Comparison of ENCODE assay signal across 15 cellular contexts in the genomic region with DNA sequence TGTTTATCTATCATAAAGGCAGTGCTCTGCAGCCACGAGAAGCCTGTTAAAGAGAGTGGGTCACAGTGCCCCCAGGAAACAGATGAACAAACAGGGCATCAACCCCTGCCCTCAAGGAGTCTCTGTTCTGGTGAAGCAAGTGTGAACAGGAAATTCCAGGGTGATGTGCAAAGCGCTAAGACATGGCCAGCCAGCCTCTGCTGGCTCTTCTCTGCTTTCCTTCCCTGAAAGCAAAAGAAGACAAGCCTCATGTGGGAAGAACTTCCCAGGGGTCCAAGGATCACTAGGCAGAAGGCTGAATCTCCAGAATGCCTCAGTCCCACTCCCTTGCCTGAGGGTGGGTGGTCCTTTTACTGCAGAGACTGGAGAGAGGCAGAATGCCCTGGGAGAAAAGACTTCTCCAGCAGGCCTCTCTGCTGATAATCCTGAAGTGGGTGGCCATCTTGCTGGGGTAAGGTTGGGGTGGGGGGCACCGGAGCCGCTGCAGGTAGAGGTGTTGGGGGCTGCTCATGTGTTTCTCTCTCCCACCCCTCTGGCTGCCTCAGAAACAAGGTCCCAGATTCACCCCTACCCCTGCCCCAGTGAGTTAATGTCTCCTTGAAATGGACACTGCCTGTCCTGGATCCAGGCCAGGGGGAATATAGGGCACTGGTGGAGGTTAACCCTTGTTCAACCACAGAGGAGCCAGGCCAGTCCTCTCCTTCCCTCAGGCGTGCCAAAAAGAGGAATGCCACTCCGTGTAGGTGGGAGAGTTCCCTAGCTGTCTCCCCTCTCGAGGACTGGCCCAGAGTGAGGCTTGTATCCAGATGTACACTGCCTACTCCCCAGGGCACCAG. TPM values are rescaled to one million over a fixed set of nuclear protein-coding genes. Genes with fewer than 3 reads are reported as not detected.
DNase-seq lines count a peak whose midpoint lies in the region; ATAC-seq, FAIRE-seq and TF ChIP-seq lines count a peak whose summit lies in the region.
"Had no signal": no experiment of that assay in that cellular context is flagged by ENCODE, and none has a peak within 500 bp of the region (broad histone marks: within the 10 kb centered on the region; RNA-seq: fewer than 3 reads in every experiment).

No MANE protein-coding gene starts in this region.

- H3K36me3 ChIP-seq in HepG2 (replicated peaks in 1 of 2; ENCODE audit: control insufficient read depth in 1 of 2, insufficient read depth in 2 of 2, low read length in 2 of 2) (no peaks in the 10 kb centered on the region), right lobe of liver (no peaks in the 10 kb centered on the region), MM.1S (replicated peaks; ENCODE audit: insufficient read depth, low read length) (no peaks in the 10 kb centered on the region)
- H3K36me3 ChIP-seq: brain microvascular endothelial cell, WERI-Rb-1 had no signal

- TF ChIP-seq POLR2A in HepG2 (IDR thresholded peaks at IDR 0.05; ENCODE audit: insufficient read depth in 1 of 2, low read depth in 2 of 2, low read length in 2 of 2) (no peak), right lobe of liver (IDR thresholded peaks at IDR 0.05) (no peak)

- H3K4me3 ChIP-seq in HepG2 (replicated peaks in 1 of 3; ENCODE audit: insufficient read depth in 1 of 3, low read depth in 2 of 3, low read length in 3 of 3) (no peak overlapping the region), right lobe of liver (no peak overlapping the region), MM.1S (ENCODE audit: low read length) (no peak overlapping the region)
- H3K4me3 ChIP-seq: hepatocyte had no signal

- no peak for FAIRE-seq in HepG2 (lab: Jason Lieb, UNC)

- no peaks in the 10 kb centered on the region for H3K9me3 Mint-ChIP-seq in activated CD4-positive, alpha-beta memory T cell treated with anti-CD3 and anti-CD28 coated beads for 36 hours

- BruUV-seq in HepG2 (replicated peaks; lab: Mats Ljungman, UMichigan) = no TSS peak

- TF ChIP-seq EP300 in HepG2 (IDR thresholded peaks at IDR 0.05; ENCODE audit: low read depth in 2 of 2, low read length in 2 of 2) = no peak
- no peak for TF ChIP-seq EP300 in HepG2 (CRISPR knock-in tag; IDR thresholded peaks at IDR 0.05; ENCODE audit: borderline replicate concordance)

- 40% methylated on average over 1 of the region's 7 CpGs for WGBS in HepG2 (ENCODE audit: low lambda C conversion rate)
- 86% methylated on average over 2 of the region's 7 CpGs for WGBS in right lobe of liver (ENCODE audit: insufficient coverage, low coverage, low lambda C conversion rate, missing lambda C conversion rate)

- H3K9me3 ChIP-seq in HepG2 (ENCODE audit: low read length) (no peaks in the 10 kb centered on the region), right lobe of liver (no peaks in the 10 kb centered on the region), MM.1S (replicated peaks; ENCODE audit: insufficient read depth, low read length) (no peaks in the 10 kb centered on the region)
- H3K9me3 ChIP-seq: psoas muscle had no signal

- no peak overlapping the region for H3K27ac ChIP-seq in HepG2 (ENCODE audit: extremely low read length, insufficient read depth, low read length)
- H3K27ac ChIP-seq in right lobe of liver = no peak overlapping the region
- no peak overlapping the region for H3K27ac ChIP-seq in MM.1S (ENCODE audit: low read length)
- H3K27ac ChIP-seq: brain microvascular endothelial cell, hepatocyte, psoas muscle, WERI-Rb-1 had no signal

- no peaks in the 10 kb centered on the region for H4K20me1 ChIP-seq in HepG2 (ENCODE audit: insufficient read depth, low read length)
- no peaks in the 10 kb centered on the region for H4K20me1 ChIP-seq in MM.1S (ENCODE audit: insufficient read depth, low read length)

- no peak overlapping the region for H2AFZ ChIP-seq in HepG2 (ENCODE audit: low read length)
- H2AFZ ChIP-seq in MM.1S (ENCODE audit: low read length) = no peak overlapping the region
- H2AFZ ChIP-seq: hepatocyte had no signal

- H3F3A ChIP-seq in MM.1S (ENCODE audit: insufficient read depth, low read length) = peaks cover 6% of the 10 kb centered on the region; the same call in 1 of the 2 replicates

- CTCF ChIA-PET in HepG2 (lab: Yijun Ruan, JAX; ENCODE audit: low intra/inter-chr PET ratio, low total read pairs) = no interaction called here
- CTCF ChIA-PET in activated CD4-positive, alpha-beta memory T cell treated with anti-CD3 and anti-CD28 coated beads for 36 hours (lab: Charles Lee) = interaction anchor here (1.0 to 5.0 kb wide), 4 partner anchors 14 to 221 kb away, joined by 3 to 159 read pairs (median 4); no protein-coding TSS in a partner anchor

- TF ChIP-seq RAD21 in HepG2 (CRISPR knock-in tag; IDR thresholded peaks at IDR 0.05) = no peak

- H3K27me3 ChIP-seq in HepG2 (ENCODE audit: control insufficient read depth in 1 of 2, insufficient read depth in 2 of 2, low read length in 2 of 2) (peaks cover 3 to 33% of the 10 kb centered on the region in 2 experiments; a peak in 3 of 5 replicates), right lobe of liver (no peaks in the 10 kb centered on the region), MM.1S (replicated peaks; ENCODE audit: insufficient read depth, low read length) (no peaks in the 10 kb centered on the region)
- H3K27me3 ChIP-seq: brain microvascular endothelial cell, hepatocyte had no signal

- H3K9ac ChIP-seq in HepG2 (ENCODE audit: insufficient read depth, low read depth, low read length) (no peak overlapping the region), MM.1S (ENCODE audit: low read length) (no peak overlapping the region)

- H3K4me1 ChIP-seq in HepG2 (ENCODE audit: insufficient read depth, low read length) = peaks cover 64% of the 10 kb centered on the region
- peaks cover 0 to 21% (median 10%) of the 10 kb centered on the region in 4 donors for H3K4me1 ChIP-seq in right lobe of liver
- peaks cover 27% of the 10 kb centered on the region for H3K4me1 ChIP-seq in MM.1S (ENCODE audit: low read length)

- peak overlapping the region; percentile 35 for H3K4me3 Mint-ChIP-seq in activated CD4-positive, alpha-beta memory T cell treated with anti-CD3 and anti-CD28 coated beads for 36 hours

- POLR2A ChIA-PET in HepG2 (lab: Yijun Ruan, JAX) = interaction anchor here (1.1 kb wide), 1 partner anchor 22 kb away, joined by 3 read pairs; no protein-coding TSS in a partner anchor
- POLR2A ChIA-PET in activated CD4-positive, alpha-beta memory T cell treated with anti-CD3 and anti-CD28 coated beads for 36 hours (lab: Charles Lee) = no interaction called here

- H3K79me2 ChIP-seq in HepG2 (ENCODE audit: insufficient read depth, low read length) = no peaks in the 10 kb centered on the region
- no peaks in the 10 kb centered on the region for H3K79me2 ChIP-seq in MM.1S (ENCODE audit: low read length)

- H3K27me3 Mint-ChIP-seq in activated CD4-positive, alpha-beta memory T cell treated with anti-CD3 and anti-CD28 coated beads for 36 hours = no peaks in the 10 kb centered on the region

- no peak overlapping the region for H3K27ac Mint-ChIP-seq in activated CD4-positive, alpha-beta memory T cell treated with anti-CD3 and anti-CD28 coated beads for 36 hours

- peaks cover 1% of the 10 kb centered on the region for H3K36me3 Mint-ChIP-seq in activated CD4-positive, alpha-beta memory T cell treated with anti-CD3 and anti-CD28 coated beads for 36 hours

- DNase-seq in HepG2 (ENCODE audit: low spot score) (no peak), right lobe of liver (no peak), islet precursor cell (peak; percentile 79), MM.1S (no peak), HPDE6-E6E7 (ENCODE audit: extremely low spot score) (no peak), mucosa of gallbladder (ENCODE audit: low spot score) (no peak), DMS 273 treated with DMSO at 0.1 percent for 48 hours (lab: John Stamatoyannopoulos, UW) (no peak)
- DNase-seq in activated CD4-positive, alpha-beta memory T cell treated with anti-CD3 and anti-CD28 coated beads for 36 hours = no peak
- DNase-seq: brain microvascular endothelial cell; NCI-H1436; psoas muscle; SHP77; stimulated activated CD4-positive, alpha-beta T cell treated with anti-CD3 and anti-CD28 coated beads, Interleukin-1b, Interleukin-23, amount 100 ng/mL, for 48 hours; WERI-Rb-1 had no signal

- H3K4me1 Mint-ChIP-seq in activated CD4-positive, alpha-beta memory T cell treated with anti-CD3 and anti-CD28 coated beads for 36 hours (ENCODE audit: low read depth) = peaks cover 36% of the 10 kb centered on the region

- intact Hi-C loops in HepG2 (cut with micrococcal nuclease; ENCODE audit: unreplicated experiment) = loop anchor here (10.0 kb wide), 1 partner anchor 221 kb away; no protein-coding TSS in a partner anchor
- intact Hi-C loops in right lobe of liver (cut with DNase I) = no loop called here
- intact Hi-C loops in activated CD4-positive, alpha-beta memory T cell treated with anti-CD3 and anti-CD28 coated beads for 36 hours (cut with micrococcal nuclease) = no loop called here

- H3K9me2 ChIP-seq in MM.1S (replicated peaks; ENCODE audit: insufficient read depth, low read length) = no peaks in the 10 kb centered on the region

- in situ Hi-C loops in HepG2 (cut with HindIII; ENCODE audit: extremely low pct_ligation_motif_present, low pct_unique_long_range_greater_than_20kb) = no loop called here

- 0 out of 2 replicates have a peak overlapping the region, but pooled peaks have one; percentile 86 for H3K4me2 ChIP-seq in HepG2 (ENCODE audit: low read depth, low read length)
- no peak overlapping the region for H3K4me2 ChIP-seq in MM.1S (ENCODE audit: low read depth, low read length)

- TF ChIP-seq CTCF in HepG2 (CRISPR knock-in tag; IDR thresholded peaks at IDR 0.05) = no peak
- TF ChIP-seq CTCF in right lobe of liver (IDR thresholded peaks at IDR 0.05) = no peak
- TF ChIP-seq CTCF in MM.1S (IDR thresholded peaks at IDR 0.05; ENCODE audit: low read length) = no peak

- ATAC-seq in HepG2 (no peak), right lobe of liver (no peak)
- ATAC-seq: psoas muscle had no signal

RNA-seq across cellular contexts. Expression of a gene that starts 2.4 kb away (rescaled TPM):
- total RNA-seq in HepG2 (2016; rRNA removed; fragmentation: Illumina TruSeq; extraction: Trizol) (1.6 and 1.7 TPM in 2 replicates), right lobe of liver (1 to 10 TPM in 1 of 6 experiments, under 1 TPM in 5; 0.37 to 1.6 (median 0.88) TPM), mucosa of gallbladder (13.4 TPM)
- 0.71 and 0.79 TPM in 2 replicates for total RNA-seq in HepG2 (2016; cell fraction: cytosol; rRNA removed; fragmentation: Illumina TruSeq; extraction: Trizol; ENCODE audit: low read depth)
- 0.76 and 1.6 TPM in 2 replicates for total RNA-seq in HepG2 (2016; cell fraction: insoluble cytoplasmic fraction; rRNA removed; fragmentation: Illumina TruSeq; extraction: Trizol)
- total RNA-seq in HepG2 (2016; cell fraction: membrane; rRNA removed; fragmentation: Illumina TruSeq; extraction: Trizol) = 1.5 and 1.9 TPM in 2 replicates
- 2.0 and 2.4 TPM in 2 replicates for total RNA-seq in HepG2 (2016; cell fraction: nucleus; rRNA removed; fragmentation: Illumina TruSeq; extraction: Trizol)
- polyA plus RNA-seq in HepG2 (2011; rRNA removed) = 1.8 and 2.2 TPM in 2 replicates
- polyA plus RNA-seq in HepG2 (2011; cell fraction: cytosol; rRNA removed) = 0.83 and 1.4 TPM in 2 replicates
- polyA plus RNA-seq in HepG2 (2011; cell fraction: nucleus; rRNA removed) = 9.9 and 14.7 TPM in 2 replicates
- 1.2 and 2.1 TPM in 2 replicates for polyA plus RNA-seq in HepG2 (2012)
- polyA plus RNA-seq in HepG2 (2016; cell fraction: cytosol; fragmentation: Illumina TruSeq; extraction: Trizol; ENCODE audit: low read depth) = 0.67 and 0.84 TPM in 2 replicates
- 1.7 and 2.2 TPM in 2 replicates for polyA plus RNA-seq in HepG2 (2016; cell fraction: insoluble cytoplasmic fraction; fragmentation: Illumina TruSeq; extraction: Trizol; ENCODE audit: low read depth)
- 1.7 and 1.9 TPM in 2 replicates for polyA plus RNA-seq in HepG2 (2016; cell fraction: membrane; fragmentation: Illumina TruSeq; extraction: Trizol; ENCODE audit: low read depth)
- 6.1 and 8.4 TPM in 2 replicates for polyA plus RNA-seq in HepG2 (2016; cell fraction: nucleus; fragmentation: Illumina TruSeq; extraction: Trizol; ENCODE audit: insufficient read depth, low read depth)
- polyA minus RNA-seq in HepG2 (2011; rRNA and poly(A)+ RNA removed; ENCODE audit: low replicate concordance) = 3.0 and 21.2 TPM in 2 replicates
- polyA minus RNA-seq in HepG2 (2011; cell fraction: cytosol; rRNA and poly(A)+ RNA removed) = 1.5 and 1.8 TPM in 2 replicates
- polyA minus RNA-seq in HepG2 (2011; cell fraction: nucleus; rRNA and poly(A)+ RNA removed) = 0.75 and 1.8 TPM in 2 replicates
- 10 to 100 TPM; 14.1 to 15.1 TPM for total RNA-seq in activated CD4-positive, alpha-beta memory T cell treated with anti-CD3 and anti-CD28 coated beads for 36 hours

RNA-seq across cellular contexts. Expression of a gene that starts 5.9 kb away (rescaled TPM):
- total RNA-seq in HepG2 (2016; rRNA removed; fragmentation: Illumina TruSeq; extraction: Trizol) = 12.9 and 14.2 TPM in 2 replicates
- 6.7 and 9.1 TPM in 2 replicates for total RNA-seq in HepG2 (2016; cell fraction: cytosol; rRNA removed; fragmentation: Illumina TruSeq; extraction: Trizol; ENCODE audit: low read depth)
- total RNA-seq in HepG2 (2016; cell fraction: insoluble cytoplasmic fraction; rRNA removed; fragmentation: Illumina TruSeq; extraction: Trizol) = 11.3 and 13.5 TPM in 2 replicates
- total RNA-seq in HepG2 (2016; cell fraction: membrane; rRNA removed; fragmentation: Illumina TruSeq; extraction: Trizol) = 23.5 and 27.1 TPM in 2 replicates
- 11.7 and 17.3 TPM in 2 replicates for total RNA-seq in HepG2 (2016; cell fraction: nucleus; rRNA removed; fragmentation: Illumina TruSeq; extraction: Trizol)
- 30.8 and 31.5 TPM in 2 replicates for polyA plus RNA-seq in HepG2 (2011; rRNA removed)
- polyA plus RNA-seq in HepG2 (2011; cell fraction: cytosol; rRNA removed) = 17.1 and 24.2 TPM in 2 replicates
- 56.8 and 69.2 TPM in 2 replicates for polyA plus RNA-seq in HepG2 (2011; cell fraction: nucleus; rRNA removed)
- polyA plus RNA-seq in HepG2 (2012) = 15.9 and 22.4 TPM in 2 replicates
- polyA plus RNA-seq in HepG2 (2016; cell fraction: cytosol; fragmentation: Illumina TruSeq; extraction: Trizol; ENCODE audit: low read depth) = 12.0 and 13.0 TPM in 2 replicates
- polyA plus RNA-seq in HepG2 (2016; cell fraction: insoluble cytoplasmic fraction; fragmentation: Illumina TruSeq; extraction: Trizol; ENCODE audit: low read depth) = 17.0 and 22.9 TPM in 2 replicates
- 26.3 and 34.9 TPM in 2 replicates for polyA plus RNA-seq in HepG2 (2016; cell fraction: membrane; fragmentation: Illumina TruSeq; extraction: Trizol; ENCODE audit: low read depth)
- polyA plus RNA-seq in HepG2 (2016; cell fraction: nucleus; fragmentation: Illumina TruSeq; extraction: Trizol; ENCODE audit: insufficient read depth, low read depth) = 31.9 and 33.9 TPM in 2 replicates
- polyA minus RNA-seq in HepG2 (2011; rRNA and poly(A)+ RNA removed; ENCODE audit: low replicate concordance) = 51.4 and 110 TPM in 2 replicates
- polyA minus RNA-seq in HepG2 (2011; cell fraction: cytosol; rRNA and poly(A)+ RNA removed) = 17.5 and 20.2 TPM in 2 replicates
- 22.8 and 25.5 TPM in 2 replicates for polyA minus RNA-seq in HepG2 (2011; cell fraction: nucleus; rRNA and poly(A)+ RNA removed)
- total RNA-seq in right lobe of liver = 10 to 100 TPM in 2 of 6 experiments, 1 to 10 TPM in 4; 7.1 to 15.9 (median 8.7) TPM
- 10 to 100 TPM; 51.3 to 54.4 TPM for total RNA-seq in activated CD4-positive, alpha-beta memory T cell treated with anti-CD3 and anti-CD28 coated beads for 36 hours
- 56.1 TPM for total RNA-seq in mucosa of gallbladder

RNA-seq across cellular contexts. Expression of a gene that starts 26.8 kb away (rescaled TPM):
- total RNA-seq in HepG2 (2016; rRNA removed; fragmentation: Illumina TruSeq; extraction: Trizol) (9.9 and 25.7 TPM in 2 replicates), right lobe of liver (10 to 100 TPM; 16.8 to 52.4 (median 38.4) TPM), mucosa of gallbladder (109 TPM)
- 17.6 and 23.7 TPM in 2 replicates for total RNA-seq in HepG2 (2016; cell fraction: cytosol; rRNA removed; fragmentation: Illumina TruSeq; extraction: Trizol; ENCODE audit: low read depth)
- total RNA-seq in HepG2 (2016; cell fraction: insoluble cytoplasmic fraction; rRNA removed; fragmentation: Illumina TruSeq; extraction: Trizol) = 9.5 and 27.0 TPM in 2 replicates
- 15.6 and 16.0 TPM in 2 replicates for total RNA-seq in HepG2 (2016; cell fraction: membrane; rRNA removed; fragmentation: Illumina TruSeq; extraction: Trizol)
- 23.1 and 26.1 TPM in 2 replicates for total RNA-seq in HepG2 (2016; cell fraction: nucleus; rRNA removed; fragmentation: Illumina TruSeq; extraction: Trizol)
- polyA plus RNA-seq in HepG2 (2011; rRNA removed) = 16.9 and 29.2 TPM in 2 replicates
- polyA plus RNA-seq in HepG2 (2011; cell fraction: cytosol; rRNA removed) = 15.5 and 31.8 TPM in 2 replicates
- 136 and 174 TPM in 2 replicates for polyA plus RNA-seq in HepG2 (2011; cell fraction: nucleus; rRNA removed)
- polyA plus RNA-seq in HepG2 (2012) = 12.7 and 18.1 TPM in 2 replicates
- polyA plus RNA-seq in HepG2 (2016; cell fraction: cytosol; fragmentation: Illumina TruSeq; extraction: Trizol; ENCODE audit: low read depth) = 9.2 and 10.2 TPM in 2 replicates
- polyA plus RNA-seq in HepG2 (2016; cell fraction: insoluble cytoplasmic fraction; fragmentation: Illumina TruSeq; extraction: Trizol; ENCODE audit: low read depth) = 8.5 and 9.5 TPM in 2 replicates
- polyA plus RNA-seq in HepG2 (2016; cell fraction: membrane; fragmentation: Illumina TruSeq; extraction: Trizol; ENCODE audit: low read depth) = 10.4 and 10.9 TPM in 2 replicates
- 51.8 and 59.8 TPM in 2 replicates for polyA plus RNA-seq in HepG2 (2016; cell fraction: nucleus; fragmentation: Illumina TruSeq; extraction: Trizol; ENCODE audit: insufficient read depth, low read depth)
- 25.1 and 43.5 TPM in 2 replicates for polyA minus RNA-seq in HepG2 (2011; rRNA and poly(A)+ RNA removed; ENCODE audit: low replicate concordance)
- 18.8 and 20.0 TPM in 2 replicates for polyA minus RNA-seq in HepG2 (2011; cell fraction: cytosol; rRNA and poly(A)+ RNA removed)
- 16.1 and 22.5 TPM in 2 replicates for polyA minus RNA-seq in HepG2 (2011; cell fraction: nucleus; rRNA and poly(A)+ RNA removed)
- total RNA-seq in activated CD4-positive, alpha-beta memory T cell treated with anti-CD3 and anti-CD28 coated beads for 36 hours = 10 to 100 TPM; 54.2 to 55.3 TPM

RNA-seq across cellular contexts. Expression of a gene that starts 27.4 kb away (rescaled TPM):
- total RNA-seq in HepG2 (2016; rRNA removed; fragmentation: Illumina TruSeq; extraction: Trizol) (0.42 TPM in 1 of 2 replicates, not detected in the other), right lobe of liver (1 to 10 TPM in 2 of 6 experiments, under 1 TPM in 4; 0.37 to 5.1 (median 0.81) TPM), mucosa of gallbladder (12.9 TPM)
- 0.10 TPM in 1 of 2 replicates, not detected in the other for total RNA-seq in HepG2 (2016; cell fraction: cytosol; rRNA removed; fragmentation: Illumina TruSeq; extraction: Trizol; ENCODE audit: low read depth)
- total RNA-seq in HepG2 (2016; cell fraction: insoluble cytoplasmic fraction; rRNA removed; fragmentation: Illumina TruSeq; extraction: Trizol) = 0.15 and 0.39 TPM in 2 replicates
- total RNA-seq in HepG2 (2016; cell fraction: membrane; rRNA removed; fragmentation: Illumina TruSeq; extraction: Trizol) = 0.14 TPM in 1 of 2 replicates, not detected in the other
- total RNA-seq in HepG2 (2016; cell fraction: nucleus; rRNA removed; fragmentation: Illumina TruSeq; extraction: Trizol) = 0.38 and 0.71 TPM in 2 replicates
- 0.82 and 1.2 TPM in 2 replicates for polyA plus RNA-seq in HepG2 (2011; rRNA removed)
- 0.20 and 0.22 TPM in 2 replicates for polyA plus RNA-seq in HepG2 (2011; cell fraction: cytosol; rRNA removed)
- polyA plus RNA-seq in HepG2 (2011; cell fraction: nucleus; rRNA removed) = 10.2 and 12.8 TPM in 2 replicates
- polyA plus RNA-seq in HepG2 (2012) = 0.16 and 0.25 TPM in 2 replicates
- polyA plus RNA-seq in HepG2 (2016; cell fraction: cytosol; fragmentation: Illumina TruSeq; extraction: Trizol; ENCODE audit: low read depth) = 0.12 TPM in 1 of 2 replicates, not detected in the other
- polyA plus RNA-seq in HepG2 (2016; cell fraction: insoluble cytoplasmic fraction; fragmentation: Illumina TruSeq; extraction: Trizol; ENCODE audit: low read depth) = 0.20 TPM in 1 of 2 replicates, not detected in the other
- not detected in 2 replicates for polyA plus RNA-seq in HepG2 (2016; cell fraction: membrane; fragmentation: Illumina TruSeq; extraction: Trizol; ENCODE audit: low read depth)
- 0.96 and 2.4 TPM in 2 replicates for polyA plus RNA-seq in HepG2 (2016; cell fraction: nucleus; fragmentation: Illumina TruSeq; extraction: Trizol; ENCODE audit: insufficient read depth, low read depth)
- polyA minus RNA-seq in HepG2 (2011; rRNA and poly(A)+ RNA removed; ENCODE audit: low replicate concordance) = 4.6 TPM in 1 of 2 replicates, not detected in the other
- polyA minus RNA-seq in HepG2 (2011; cell fraction: cytosol; rRNA and poly(A)+ RNA removed) = not detected in 2 replicates
- 0.50 and 0.52 TPM in 2 replicates for polyA minus RNA-seq in HepG2 (2011; cell fraction: nucleus; rRNA and poly(A)+ RNA removed)
- 10 to 100 TPM; 21.3 to 22.1 TPM for total RNA-seq in activated CD4-positive, alpha-beta memory T cell treated with anti-CD3 and anti-CD28 coated beads for 36 hours

RNA-seq across cellular contexts. Expression of a gene that starts 28.5 kb away (rescaled TPM):
- total RNA-seq in HepG2 (2016; rRNA removed; fragmentation: Illumina TruSeq; extraction: Trizol) = 4.8 and 7.7 TPM in 2 replicates
- 0.44 and 0.91 TPM in 2 replicates for total RNA-seq in HepG2 (2016; cell fraction: cytosol; rRNA removed; fragmentation: Illumina TruSeq; extraction: Trizol; ENCODE audit: low read depth)
- 5.0 and 7.3 TPM in 2 replicates for total RNA-seq in HepG2 (2016; cell fraction: insoluble cytoplasmic fraction; rRNA removed; fragmentation: Illumina TruSeq; extraction: Trizol)
- 3.2 and 3.6 TPM in 2 replicates for total RNA-seq in HepG2 (2016; cell fraction: membrane; rRNA removed; fragmentation: Illumina TruSeq; extraction: Trizol)
- total RNA-seq in HepG2 (2016; cell fraction: nucleus; rRNA removed; fragmentation: Illumina TruSeq; extraction: Trizol) = 6.6 and 6.7 TPM in 2 replicates
- 2.4 and 2.9 TPM in 2 replicates for polyA plus RNA-seq in HepG2 (2011; rRNA removed)
- 2.6 and 2.7 TPM in 2 replicates for polyA plus RNA-seq in HepG2 (2011; cell fraction: cytosol; rRNA removed)
- polyA plus RNA-seq in HepG2 (2011; cell fraction: nucleus; rRNA removed) = 2.3 and 2.7 TPM in 2 replicates
- 2.3 and 2.8 TPM in 2 replicates for polyA plus RNA-seq in HepG2 (2012)
- 0.60 and 0.61 TPM in 2 replicates for polyA plus RNA-seq in HepG2 (2016; cell fraction: cytosol; fragmentation: Illumina TruSeq; extraction: Trizol; ENCODE audit: low read depth)
- 4.7 and 5.2 TPM in 2 replicates for polyA plus RNA-seq in HepG2 (2016; cell fraction: insoluble cytoplasmic fraction; fragmentation: Illumina TruSeq; extraction: Trizol; ENCODE audit: low read depth)
- polyA plus RNA-seq in HepG2 (2016; cell fraction: membrane; fragmentation: Illumina TruSeq; extraction: Trizol; ENCODE audit: low read depth) = 1.9 and 2.1 TPM in 2 replicates
- 8.6 and 9.0 TPM in 2 replicates for polyA plus RNA-seq in HepG2 (2016; cell fraction: nucleus; fragmentation: Illumina TruSeq; extraction: Trizol; ENCODE audit: insufficient read depth, low read depth)
- 9.2 and 15.6 TPM in 2 replicates for polyA minus RNA-seq in HepG2 (2011; rRNA and poly(A)+ RNA removed; ENCODE audit: low replicate concordance)
- 2.6 and 3.4 TPM in 2 replicates for polyA minus RNA-seq in HepG2 (2011; cell fraction: cytosol; rRNA and poly(A)+ RNA removed)
- polyA minus RNA-seq in HepG2 (2011; cell fraction: nucleus; rRNA and poly(A)+ RNA removed) = 3.6 and 5.5 TPM in 2 replicates
- total RNA-seq in right lobe of liver = 10 to 100 TPM in 5 of 6 experiments, 1 to 10 TPM in 1; 7.8 to 27.1 (median 13.7) TPM
- total RNA-seq in activated CD4-positive, alpha-beta memory T cell treated with anti-CD3 and anti-CD28 coated beads for 36 hours = 1 to 10 TPM; 8.9 to 9.8 TPM
- 23.7 TPM for total RNA-seq in mucosa of gallbladder
